Comparison of ENCODE assay signal across 16 cellular contexts in genomic region chr7:77544523-77544922, GRCh38.
"Had no signal": no experiment of that assay in that cellular context is flagged by ENCODE, and none has a peak within 500 bp of the region (broad histone marks: within the 10 kb centered on the region; RNA-seq: fewer than 3 reads in every experiment).

No MANE protein-coding gene starts in this region.

- H3K4me3 ChIP-seq: skin epidermis, transverse colon had no signal

- H3K27ac Mint-ChIP-seq: activated CD4-positive, alpha-beta memory T cell treated with anti-CD3 and anti-CD28 coated beads, Interleukin-2, amount 10 ng/mL, durations not matched to agents 7 days and 5 days; WTC11 had no signal

- H3K36me3 Mint-ChIP-seq: WTC11 had no signal

- H3K9me3 Mint-ChIP-seq: activated CD4-positive, alpha-beta memory T cell treated with anti-CD3 and anti-CD28 coated beads, Interleukin-2, amount 10 ng/mL, durations not matched to agents 7 days and 5 days; activated T-cell treated with anti-CD3 and anti-CD28 coated beads, Interleukin-2, amount 50 U/mL, for 4 hours; WTC11 had no signal

- H3K27me3 Mint-ChIP-seq: activated CD4-positive, alpha-beta memory T cell treated with anti-CD3 and anti-CD28 coated beads, Interleukin-2, amount 10 ng/mL, durations not matched to agents 7 days and 5 days had no signal

- H3K27ac ChIP-seq: transverse colon had no signal

- H3K9me3 ChIP-seq: transverse colon had no signal

- H3K27me3 ChIP-seq: transverse colon had no signal

- ATAC-seq: activated T-cell treated with anti-CD3 and anti-CD28 coated beads, Interleukin-2, amount 50 U/mL, for 4 hours; WTC11 had no signal

- DNase-seq: activated CD4-positive, alpha-beta memory T cell treated with anti-CD3 and anti-CD28 coated beads, Interleukin-2, amount 10 ng/mL, durations not matched to agents 7 days and 5 days; activated CD4-positive, alpha-beta T cell treated with anti-CD3 and anti-CD28 coated beads for 4 hours; activated effector memory CD4-positive, alpha-beta T cell treated with Interleukin-2 at 50 U/mL for 16 hours; activated naive CD4-positive, alpha-beta T cell treated with anti-CD3 and anti-CD28 coated beads, Interleukin-2, amount 50 U/mL, for 16 hours; activated T-cell treated with anti-CD3 and anti-CD28 coated beads, Interleukin-2, amount 50 U/mL, for 4 hours; erythroblast; hypothalamus; kidney glomerular epithelial cell; midbrain; stimulated activated CD4-positive, alpha-beta T cell treated with anti-CD3 and anti-CD28 coated beads, Interleukin-4, amount 100 ng/mL, for 24 hours; stimulated activated naive CD4-positive, alpha-beta T cell; substantia nigra; T-helper 2 cell; transverse colon had no signal

- H3K36me3 ChIP-seq: transverse colon had no signal

- H3K4me3 Mint-ChIP-seq: activated CD4-positive, alpha-beta memory T cell treated with anti-CD3 and anti-CD28 coated beads, Interleukin-2, amount 10 ng/mL, durations not matched to agents 7 days and 5 days; activated T-cell treated with anti-CD3 and anti-CD28 coated beads, Interleukin-2, amount 50 U/mL, for 4 hours; WTC11 had no signal
